ENCODE assay signal across 20 cellular contexts in genomic region chr15:74794970-74795349, GRCh38. TPM values are rescaled to one million over a fixed set of nuclear protein-coding genes. Genes with fewer than 3 reads are reported as not detected.
DNase-seq lines count a peak whose midpoint lies in the region; ATAC-seq and TF ChIP-seq lines count a peak whose summit lies in the region.
"Had no signal": no experiment of that assay in that cellular context is flagged by ENCODE, and none has a peak within 500 bp of the region (broad histone marks: within the 10 kb centered on the region; RNA-seq: fewer than 3 reads in every experiment).

No MANE protein-coding gene starts in this region.

- H3K79me2 ChIP-seq in hepatocyte, result peaks cover 62% of the 10 kb centered on the region

- H3K36me3 ChIP-seq in BLaER1 treated with 17β-estradiol and CSF1 and Interleukin-3, amounts not matched to agents 10 nM and 100 nM, result peaks cover 37 to 81% (median 62%) of the 10 kb centered on the region in 11 experiments
- peaks cover 18% of the 10 kb centered on the region for H3K36me3 ChIP-seq in CD8-positive, alpha-beta T cell (ENCODE audit: insufficient read depth, low read length)
- peaks cover 9 to 20% (median 12%) of the 10 kb centered on the region in 3 experiments for H3K36me3 ChIP-seq in naive thymus-derived CD4-positive, alpha-beta T cell (ENCODE audit: control insufficient read depth in 2 of 3, insufficient read depth in 3 of 3, low read length in 3 of 3)
- H3K36me3 ChIP-seq in hepatocyte (replicated peaks; ENCODE audit: insufficient read depth, low read depth), result no peaks in the 10 kb centered on the region

- peak overlapping the region in 9 of 11 experiments; percentile 23 to 52 (median 36); a peak in 11 of 22 replicates for H3K9ac ChIP-seq in BLaER1 treated with 17β-estradiol and CSF1 and Interleukin-3, amounts not matched to agents 10 nM and 100 nM

- no peaks in the 10 kb centered on the region for H3K27me3 Mint-ChIP-seq in CD8-positive, alpha-beta T cell (ENCODE audit: low read depth)
- H3K27me3 Mint-ChIP-seq in activated T-helper 17 cell treated with anti-CD3 and anti-CD28 coated beads, Interleukin-2, amount 50 U/mL, for 72 hours, result no peaks in the 10 kb centered on the region
- no peaks in the 10 kb centered on the region for H3K27me3 Mint-ChIP-seq in naive thymus-derived CD4-positive, alpha-beta T cell

- H3K27ac Mint-ChIP-seq in CD8-positive, alpha-beta T cell, result peak overlapping the region; percentile 94
- peak overlapping the region; percentile 85 for H3K27ac Mint-ChIP-seq in activated T-helper 17 cell treated with anti-CD3 and anti-CD28 coated beads, Interleukin-2, amount 50 U/mL, for 72 hours
- H3K27ac Mint-ChIP-seq in naive thymus-derived CD4-positive, alpha-beta T cell, result peak overlapping the region; percentile 78 to 95 (median 93)

- intact Hi-C loops in CD8-positive, alpha-beta T cell (cut with DNase I, micrococcal nuclease), result no loop called here
- intact Hi-C loops in naive thymus-derived CD4-positive, alpha-beta T cell (cut with micrococcal nuclease), result no loop called here

- peak overlapping the region in 5 of 11 experiments; percentile 2 to 36 (median 6); a peak in 3 of 22 replicates for H3K27ac ChIP-seq in BLaER1 treated with 17β-estradiol and CSF1 and Interleukin-3, amounts not matched to agents 10 nM and 100 nM
- H3K27ac ChIP-seq in CD8-positive, alpha-beta T cell (ENCODE audit: low read depth, low read length), result no peak overlapping the region
- peak overlapping the region; percentile 92 for H3K27ac ChIP-seq in naive thymus-derived CD4-positive, alpha-beta T cell (ENCODE audit: low read depth, low read length)
- H3K27ac ChIP-seq in hepatocyte, result no peak overlapping the region
- H3K27ac ChIP-seq: testis had no signal

- 96% methylated on average over 9 of the region's 9 CpGs for WGBS in hepatocyte (ENCODE audit: low lambda C conversion rate, missing lambda C conversion rate)

- H3K4me2 ChIP-seq in BLaER1 treated with 17β-estradiol and CSF1 and Interleukin-3, amounts not matched to agents 10 nM and 100 nM, result peak overlapping the region; percentile 11 to 84 (median 35); a peak in 16 of 22 replicates
- H3K4me2 ChIP-seq in hepatocyte, result no peak overlapping the region

- no peaks in the 10 kb centered on the region for H3K9me3 ChIP-seq in BLaER1 treated with 17β-estradiol and CSF1 and Interleukin-3, amounts not matched to agents 10 nM and 100 nM (replicated peaks in 1 of 11)
- H3K9me3 ChIP-seq in CD8-positive, alpha-beta T cell (ENCODE audit: low read length), result no peaks in the 10 kb centered on the region
- no peaks in the 10 kb centered on the region for H3K9me3 ChIP-seq in naive thymus-derived CD4-positive, alpha-beta T cell (ENCODE audit: control insufficient read depth in 2 of 3, low read length in 3 of 3)
- no peaks in the 10 kb centered on the region for H3K9me3 ChIP-seq in hepatocyte (ENCODE audit: low read depth)
- H3K9me3 ChIP-seq: testis had no signal

- no peaks in the 10 kb centered on the region for H3K9me3 Mint-ChIP-seq in CD8-positive, alpha-beta T cell
- H3K9me3 Mint-ChIP-seq in activated T-helper 17 cell treated with anti-CD3 and anti-CD28 coated beads, Interleukin-2, amount 50 U/mL, for 72 hours, result no peaks in the 10 kb centered on the region
- H3K9me3 Mint-ChIP-seq in naive thymus-derived CD4-positive, alpha-beta T cell, result no peaks in the 10 kb centered on the region

- peak overlapping the region; percentile 57 for H3K4me3 Mint-ChIP-seq in CD8-positive, alpha-beta T cell
- peak overlapping the region; percentile 76 for H3K4me3 Mint-ChIP-seq in activated T-helper 17 cell treated with anti-CD3 and anti-CD28 coated beads, Interleukin-2, amount 50 U/mL, for 72 hours
- peak overlapping the region; percentile 52 to 89 (median 70) for H3K4me3 Mint-ChIP-seq in naive thymus-derived CD4-positive, alpha-beta T cell

- CTCF ChIA-PET in CD8-positive, alpha-beta T cell (lab: Charles Lee), result interaction anchor here (0.8 to 38.4 kb wide), 7 partner anchors 2 to 159 kb away, joined by 3 to 1956 read pairs (median 17); partner anchors contain the start of genes CSK and LMAN1L
- CTCF ChIA-PET in naive thymus-derived CD4-positive, alpha-beta T cell (lab: Charles Lee), result interaction anchor here (0.7 to 26.1 kb wide), 7 partner anchors 7 to 160 kb away, joined by 3 to 1110 read pairs (median 7); partner anchors contain the start of gene CSK

- peaks cover 95 to 100% (median 97%) of the 10 kb centered on the region in 11 experiments for H4K20me1 ChIP-seq in BLaER1 treated with 17β-estradiol and CSF1 and Interleukin-3, amounts not matched to agents 10 nM and 100 nM
- H4K20me1 ChIP-seq in hepatocyte (ENCODE audit: insufficient read depth, poor library complexity, severe bottlenecking), result peaks cover 48% of the 10 kb centered on the region

- no peaks in the 10 kb centered on the region for H3K9me2 ChIP-seq in hepatocyte (replicated peaks; ENCODE audit: insufficient read depth)

- H3K4me3 ChIP-seq in BLaER1 treated with 17β-estradiol and CSF1 and Interleukin-3, amounts not matched to agents 10 nM and 100 nM, result no peak overlapping the region
- H3K4me3 ChIP-seq in CD8-positive, alpha-beta T cell (ENCODE audit: low read depth, low read length), result no peak overlapping the region
- no peak overlapping the region for H3K4me3 ChIP-seq in naive thymus-derived CD4-positive, alpha-beta T cell (ENCODE audit: low read length)
- H3K4me3 ChIP-seq in hepatocyte, result no peak overlapping the region
- H3K4me3 ChIP-seq: testis had no signal

- POLR2A ChIA-PET in CD8-positive, alpha-beta T cell (lab: Charles Lee), result interaction anchor here (15.4 kb wide), 1 partner anchor 17 kb away, joined by 512 read pairs; the partner anchor contains the start of gene CSK
- POLR2A ChIA-PET in naive thymus-derived CD4-positive, alpha-beta T cell (lab: Charles Lee), result interaction anchor here (1.3 to 28.9 kb wide), 2 partner anchors 15 kb away, joined by 4 to 1077 read pairs; partner anchors contain the start of gene CSK

- peak; percentile 39 for ATAC-seq in CD8-positive, alpha-beta T cell
- ATAC-seq in activated T-helper 17 cell treated with anti-CD3 and anti-CD28 coated beads, Interleukin-2, amount 50 U/mL, for 72 hours (replicated peaks), result no peak
- peak; percentile 28 for ATAC-seq in naive thymus-derived CD4-positive, alpha-beta T cell
- ATAC-seq in HG02610 (IDR thresholded peaks at IDR 0.05; ENCODE audit: unreplicated experiment) (no peak), HG03432 (IDR thresholded peaks at IDR 0.05; ENCODE audit: unreplicated experiment) (no peak)
- ATAC-seq: Right ventricle myocardium inferior had no signal

- peak in 2 of 7 experiments; percentile 46 to 53 for DNase-seq in CD8-positive, alpha-beta T cell
- DNase-seq in naive thymus-derived CD4-positive, alpha-beta T cell, result no peak
- DNase-seq in OCI-M2 (lab: John Stamatoyannopoulos, UW; ENCODE audit: unreplicated experiment), result no peak
- no peak for DNase-seq in hepatocyte (ENCODE audit: low spot score)
- DNase-seq: activated CD4-positive, alpha-beta T cell treated with anti-CD3 and anti-CD28 coated beads for 4 hours; activated gamma-delta T cell treated with Interleukin-2 at 50 U/mL for 16 hours; DMS79 treated with DMSO at 0.1 percent for 48 hours; NCI-H1436; retina; testis had no signal

- no peak overlapping the region for H2AFZ ChIP-seq in hepatocyte

- H3K4me1 Mint-ChIP-seq in CD8-positive, alpha-beta T cell (ENCODE audit: low read depth), result peaks cover 88% of the 10 kb centered on the region
- peaks cover 54% of the 10 kb centered on the region for H3K4me1 Mint-ChIP-seq in activated T-helper 17 cell treated with anti-CD3 and anti-CD28 coated beads, Interleukin-2, amount 50 U/mL, for 72 hours
- peaks cover 48 to 94% (median 82%) of the 10 kb centered on the region in 7 donors for H3K4me1 Mint-ChIP-seq in naive thymus-derived CD4-positive, alpha-beta T cell

- H3K27me3 ChIP-seq in BLaER1 treated with 17β-estradiol and CSF1 and Interleukin-3, amounts not matched to agents 10 nM and 100 nM, result no peaks in the 10 kb centered on the region
- H3K27me3 ChIP-seq in CD8-positive, alpha-beta T cell (ENCODE audit: insufficient read depth, low read length), result no peaks in the 10 kb centered on the region
- H3K27me3 ChIP-seq in naive thymus-derived CD4-positive, alpha-beta T cell (ENCODE audit: control insufficient read depth in 2 of 2, insufficient read depth in 2 of 2, low read length in 2 of 2), result no peaks in the 10 kb centered on the region
- H3K27me3 ChIP-seq in hepatocyte, result no peaks in the 10 kb centered on the region
- H3K27me3 ChIP-seq: testis had no signal

- peaks cover 80 to 97% (median 91%) of the 10 kb centered on the region in 10 experiments for H3K4me1 ChIP-seq in BLaER1 treated with 17β-estradiol and CSF1 and Interleukin-3, amounts not matched to agents 10 nM and 100 nM
- H3K4me1 ChIP-seq in CD8-positive, alpha-beta T cell (ENCODE audit: insufficient read depth, low read length), result peaks cover 99% of the 10 kb centered on the region
- H3K4me1 ChIP-seq in naive thymus-derived CD4-positive, alpha-beta T cell (ENCODE audit: control insufficient read depth in 2 of 2, insufficient read depth in 2 of 2, low read length in 2 of 2), result peaks cover 97 to 98% of the 10 kb centered on the region in 2 donors
- peaks cover 8% of the 10 kb centered on the region for H3K4me1 ChIP-seq in hepatocyte (ENCODE audit: insufficient read depth)

- H3K36me3 Mint-ChIP-seq in CD8-positive, alpha-beta T cell, result peaks cover 53% of the 10 kb centered on the region
- peaks cover 71% of the 10 kb centered on the region for H3K36me3 Mint-ChIP-seq in activated T-helper 17 cell treated with anti-CD3 and anti-CD28 coated beads, Interleukin-2, amount 50 U/mL, for 72 hours (ENCODE audit: low read depth)
- peaks cover 0 to 29% (median 8%) of the 10 kb centered on the region in 5 donors for H3K36me3 Mint-ChIP-seq in naive thymus-derived CD4-positive, alpha-beta T cell

- no peak for TF ChIP-seq CTCF in CD8-positive, alpha-beta T cell (IDR thresholded peaks at IDR 0.05)
- TF ChIP-seq CTCF in hepatocyte (IDR thresholded peaks at IDR 0.05; ENCODE audit: poor library complexity), result no peak

RNA-seq across cellular contexts. Expression of gene CSK, which starts 13.1 kb away (rescaled TPM):
- total RNA-seq in CD8-positive, alpha-beta T cell, result 100 to 1,000 TPM in 1 of 2 experiments, 10 to 100 TPM in 1; 99.5 to 118 TPM
- 100 to 1,000 TPM; 176 to 316 TPM for total RNA-seq in activated T-helper 17 cell treated with anti-CD3 and anti-CD28 coated beads, Interleukin-2, amount 50 U/mL, for 72 hours
- 100 to 1,000 TPM; 163 to 421 (median 228) TPM for total RNA-seq in naive thymus-derived CD4-positive, alpha-beta T cell
- 100 to 1,000 TPM in 1 of 2 donors, 10 to 100 TPM in 1; 67.7 to 144 TPM for polyA plus RNA-seq in naive thymus-derived CD4-positive, alpha-beta T cell
- 15.8 and 16.9 TPM in 2 replicates for total RNA-seq in hepatocyte
- 19.1 and 21.8 TPM in 2 replicates for polyA plus RNA-seq in hepatocyte

RNA-seq across cellular contexts. Expression of gene LMAN1L, which starts 17.7 kb away (rescaled TPM):
- total RNA-seq in CD8-positive, alpha-beta T cell, result not detected
- total RNA-seq in activated T-helper 17 cell treated with anti-CD3 and anti-CD28 coated beads, Interleukin-2, amount 50 U/mL, for 72 hours, result 1 to 10 TPM in 1 of 2 donors, under 1 TPM in 1; 0.82 to 1.6 TPM
- total RNA-seq in naive thymus-derived CD4-positive, alpha-beta T cell, result 1 to 10 TPM in 4 of 5 experiments, under 1 TPM in 1; 0.35 to 2.4 (median 1.3) TPM
- polyA plus RNA-seq in naive thymus-derived CD4-positive, alpha-beta T cell, result not detected
- not detected in 2 replicates for total RNA-seq in hepatocyte
- not detected in 2 replicates for polyA plus RNA-seq in hepatocyte
- total RNA-seq: fibroblast of villous mesenchyme had no signal
- polyA plus RNA-seq: BJ had no signal

RNA-seq across cellular contexts. Expression of gene CPLX3, which starts 31.5 kb away (rescaled TPM):
- under 1 TPM; 0.19 to 0.36 TPM for total RNA-seq in CD8-positive, alpha-beta T cell
- under 1 TPM; 0.15 to 0.19 TPM for total RNA-seq in activated T-helper 17 cell treated with anti-CD3 and anti-CD28 coated beads, Interleukin-2, amount 50 U/mL, for 72 hours
- total RNA-seq in naive thymus-derived CD4-positive, alpha-beta T cell, result under 1 TPM in 2 of 5 experiments, not detected in 3; 0.27 to 0.60 TPM
- not detected for polyA plus RNA-seq in naive thymus-derived CD4-positive, alpha-beta T cell
- total RNA-seq in hepatocyte, result not detected in 2 replicates
- 0.10 TPM in 1 of 2 replicates, not detected in the other for polyA plus RNA-seq in hepatocyte
- total RNA-seq: bronchial epithelial cell, fibroblast of villous mesenchyme had no signal
- polyA plus RNA-seq: BJ had no signal

RNA-seq across cellular contexts. Expression of gene CYP1A2, which starts 46.3 kb away (rescaled TPM):
- total RNA-seq in CD8-positive, alpha-beta T cell, result not detected
- total RNA-seq in activated T-helper 17 cell treated with anti-CD3 and anti-CD28 coated beads, Interleukin-2, amount 50 U/mL, for 72 hours, result not detected
- not detected for total RNA-seq in naive thymus-derived CD4-positive, alpha-beta T cell
- polyA plus RNA-seq in naive thymus-derived CD4-positive, alpha-beta T cell, result not detected
- total RNA-seq in hepatocyte, result 0.40 TPM in 1 of 2 replicates, not detected in the other
- 0.17 TPM in 1 of 2 replicates, not detected in the other for polyA plus RNA-seq in hepatocyte
- total RNA-seq: bronchial epithelial cell; fibroblast of villous mesenchyme; lower leg skin; Right ventricle myocardium inferior; T-helper 2 cell treated with Interferon-gamma antibody and Interleukin-4, amounts not matched to agents 100 ng/mL and 5 ng/mL, for 36 hours had no signal
- polyA plus RNA-seq: BJ had no signal

RNA-seq across cellular contexts. Expression of gene ULK3, which starts 48.0 kb away (rescaled TPM):
- 10 to 100 TPM; 34.3 to 35.1 TPM for total RNA-seq in CD8-positive, alpha-beta T cell
- 10 to 100 TPM; 44.1 to 46.7 TPM for total RNA-seq in activated T-helper 17 cell treated with anti-CD3 and anti-CD28 coated beads, Interleukin-2, amount 50 U/mL, for 72 hours
- total RNA-seq in naive thymus-derived CD4-positive, alpha-beta T cell, result 100 to 1,000 TPM in 1 of 5 experiments, 10 to 100 TPM in 4; 53.2 to 106 (median 59.2) TPM
- 10 to 100 TPM; 15.4 to 32.8 TPM for polyA plus RNA-seq in naive thymus-derived CD4-positive, alpha-beta T cell
- 37.6 and 40.4 TPM in 2 replicates for total RNA-seq in hepatocyte
- 45.7 and 46.3 TPM in 2 replicates for polyA plus RNA-seq in hepatocyte

Comparison
In these comparisons a context has a peak if more than half of its experiments do, and no peak if none do; other contexts are left out.
1. ATAC-seq: peak in CD8-positive, alpha-beta T cell (single experiment) and naive thymus-derived CD4-positive, alpha-beta T cell (single experiment); none in activated T-helper 17 cell treated with anti-CD3 and anti-CD28 coated beads, Interleukin-2, amount 50 U/mL, for 72 hours (single experiment), HG02610 (single experiment) and HG03432 (single experiment).
2. Peak in every context shown above with its lines, with median percentiles within 50 percentile points of each other: H3K27ac Mint-ChIP-seq and H3K4me3 Mint-ChIP-seq.